Comparison of ENCODE assay signal across 8 cellular contexts in the genomic region with DNA sequence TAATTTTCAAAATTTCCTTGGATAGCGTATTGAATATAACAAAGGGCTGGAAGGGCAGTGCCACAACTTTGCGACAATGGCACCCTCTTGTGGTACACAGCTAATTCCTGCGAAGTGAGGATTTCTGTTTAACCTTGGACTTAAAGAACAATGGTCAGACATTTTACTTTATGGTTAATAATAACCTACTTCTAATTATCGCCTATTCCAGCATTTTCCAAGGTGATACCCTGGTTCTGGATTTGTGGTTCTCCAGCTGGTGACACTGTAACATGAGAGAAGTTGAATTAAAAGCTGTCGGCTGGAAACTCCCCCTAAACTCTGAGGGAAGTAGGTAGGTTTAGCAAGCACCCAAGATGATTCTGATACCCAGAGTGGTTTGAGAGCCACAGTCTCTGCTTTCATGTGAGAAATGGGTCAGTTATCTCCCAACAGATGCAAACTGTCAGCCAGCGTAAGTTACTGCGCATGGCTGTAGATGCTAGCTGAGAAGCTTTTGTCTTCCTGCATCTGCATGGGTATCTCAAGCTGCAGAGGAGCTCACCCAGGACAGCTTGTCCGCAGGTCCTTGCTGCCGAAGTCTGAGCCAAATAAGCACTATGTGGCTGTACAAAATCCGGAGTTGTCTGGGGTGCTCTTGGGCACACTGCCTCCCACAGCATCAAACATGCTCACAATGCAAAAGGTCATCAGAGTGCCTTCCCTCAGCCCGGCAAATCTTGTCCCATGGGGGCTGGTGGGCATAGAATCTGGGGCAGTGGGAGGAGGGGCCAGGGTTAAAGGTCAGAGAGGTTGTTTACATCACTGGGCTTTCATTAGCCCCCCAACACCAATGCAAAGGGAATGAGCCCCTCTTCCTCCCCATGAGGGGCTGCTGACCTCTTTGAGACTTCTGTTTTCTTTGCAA. TPM values are rescaled to one million over a fixed set of nuclear protein-coding genes. Genes with fewer than 3 reads are reported as not detected.
DNase-seq lines count a peak whose midpoint lies in the region; ATAC-seq, FAIRE-seq and TF ChIP-seq lines count a peak whose summit lies in the region.

No MANE protein-coding gene starts in this region.

- no peaks in the 10 kb centered on the region for H4K20me1 ChIP-seq in GM12878 (ENCODE audit: control insufficient read depth, insufficient read depth)

- in situ Hi-C loops in ACHN (cut with HindIII; ENCODE audit: low pct_ligation_motif_present, low pct_unique_long_range_greater_than_20kb, low sequenced_read_pairs) (no loop called here), GM12878 (cut with MboI) (no loop called here)

- H3K9ac ChIP-seq in GM12878 (ENCODE audit: control insufficient read depth, insufficient read depth, low read length), result no peak overlapping the region

- TF ChIP-seq CTCF in GM12865 (IDR thresholded peaks at IDR 0.05; ENCODE audit: insufficient read depth, low read depth, low read length, missing control alignments) (peak; percentile 81), GM12878 (IDR thresholded peaks at IDR 0.05 in 2 of 3, conservative IDR thresholded peaks at IDR 0.05 in 1 of 3; ENCODE audit: control insufficient read depth in 2 of 3, extremely low read depth in 1 of 3, insufficient read depth in 1 of 3, low read depth in 3 of 3, low read length in 3 of 3) (peak; percentile 76 to 95 (median 92); a peak in 5 of 6 replicates), spleen (IDR thresholded peaks at IDR 0.05 in 8 of 11, conservative IDR thresholded peaks at IDR 0.05 in 3 of 11) (peak; percentile 70 to 91 (median 85))

- no peaks in the 10 kb centered on the region for H3K36me3 ChIP-seq in SJCRH30
- no peaks in the 10 kb centered on the region for H3K36me3 ChIP-seq in GM12878 (ENCODE audit: control insufficient read depth in 2 of 2, insufficient read depth in 2 of 2, low read length in 1 of 2)
- no peaks in the 10 kb centered on the region for H3K36me3 ChIP-seq in spleen

- intact Hi-C loops in GM12878 (cut with micrococcal nuclease; ENCODE audit: unreplicated experiment), result loop anchor here (1.0 to 5.0 kb wide), 4 partner anchors 60 to 341 kb away; a partner anchor contains a TSS
- intact Hi-C loops in spleen (cut with DNase I; ENCODE audit: low total_unique reads), result loop anchor here (2.0 to 10.0 kb wide), 2 partner anchors 134 to 170 kb away; no protein-coding TSS in a partner anchor

- no peaks in the 10 kb centered on the region for H3K79me2 ChIP-seq in GM12878 (ENCODE audit: control insufficient read depth, insufficient read depth, low read length)

- peak overlapping the region; percentile 71 for H2AFZ ChIP-seq in GM12878 (ENCODE audit: control insufficient read depth, low read depth, low read length)

- no TSS peak for BruUV-seq in GM12878 (replicated peaks; lab: Mats Ljungman, UMichigan)

- no peaks in the 10 kb centered on the region for H3K27me3 ChIP-seq in SJCRH30
- H3K27me3 ChIP-seq in GM12878 (replicated peaks in 1 of 2; ENCODE audit: control insufficient read depth in 2 of 2, insufficient read depth in 2 of 2, low read length in 1 of 2), result no peaks in the 10 kb centered on the region
- H3K27me3 ChIP-seq in spleen (replicated peaks in 1 of 7), result no peaks in the 10 kb centered on the region

- H3K4me3 ChIP-seq in GM12865 (ENCODE audit: low read depth, low read length) (no peak overlapping the region), SJCRH30 (peak overlapping the region; percentile 4; the same call in 1 of the 2 replicates), GM12878 (no peak overlapping the region), spleen (no peak overlapping the region)

- DNase-seq in ACHN, result peak; percentile 68
- peak; percentile 80 for DNase-seq in GM12865 (ENCODE audit: low read depth)
- DNase-seq in Kasumi-1 (lab: John Stamatoyannopoulos, UW), result peak; percentile 69 to 80
- peak; percentile 61 to 87 for DNase-seq in SJCRH30
- DNase-seq in GM12878 (ENCODE audit: low read depth, low spot score), result peak; percentile 51
- DNase-seq in hypothalamus (lab: John Stamatoyannopoulos, UW), result peak in 27 of 51 donors; percentile 4 to 67 (median 37)
- peak; percentile 75 for DNase-seq in spleen
- no peak for DNase-seq in activated CD4-positive, CD25-positive, alpha-beta regulatory T cell treated with anti-CD3 and anti-CD28 coated beads, Interleukin-2, amount 50 U/mL, for 72 hours

- FAIRE-seq in GM12878 (lab: Jason Lieb, UNC), result peak; percentile 41

- peak; percentile 88 for ATAC-seq in GM12878

- H3K4me1 ChIP-seq in SJCRH30 (peaks cover 8% of the 10 kb centered on the region), GM12878 (ENCODE audit: control insufficient read depth, insufficient read depth, low read length) (peaks cover 9% of the 10 kb centered on the region), spleen (peaks cover 0 to 44% (median 23%) of the 10 kb centered on the region in 6 donors)

- peak overlapping the region; percentile 7; the same call in 1 of the 2 replicates for H3K4me2 ChIP-seq in GM12878 (ENCODE audit: control insufficient read depth, insufficient read depth)

- CTCF ChIA-PET in GM12878 (lab: Yijun Ruan, JAX), result interaction anchor here (0.7 to 6.5 kb wide), 55 partner anchors 9 to 586 kb away, joined by 3 to 126 read pairs (median 5); a partner anchor contains a TSS

- POLR2A ChIA-PET in GM12878 (lab: Charles Lee), result interaction anchor here (0.7 to 1.4 kb wide), 7 partner anchors 10 to 240 kb away, joined by 3 to 8 read pairs (median 3); no protein-coding TSS in a partner anchor

- H3K9me3 ChIP-seq in SJCRH30 (replicated peaks) (no peaks in the 10 kb centered on the region), GM12878 (replicated peaks; ENCODE audit: control insufficient read depth, insufficient read depth, low read length) (no peaks in the 10 kb centered on the region), spleen (no peaks in the 10 kb centered on the region)

- WGBS in GM12878 (ENCODE audit: insufficient coverage, insufficient replicate concordance, low lambda C conversion rate, missing lambda C conversion rate), result 26% methylated on average over 11 of the region's 11 CpGs
- WGBS in spleen, 5 donors, result 29 to 42% (median 41%) methylated on average over 8 to 11 of the region's 11 CpGs

- RAD21 ChIA-PET in GM12878 (lab: Charles Lee; ENCODE audit: unreplicated experiment), result interaction anchor here (0.7 to 5.5 kb wide), 38 partner anchors 9 to 390 kb away, joined by 3 to 69 read pairs (median 6); a partner anchor contains a TSS

- TF ChIP-seq EP300 in GM12878 (IDR thresholded peaks at IDR 0.05; ENCODE audit: borderline replicate concordance in 1 of 2, control insufficient read depth in 1 of 2, low read depth in 2 of 2, low read length in 2 of 2), result peak in 1 of 2 experiments; percentile 70; a peak in 2 of 4 replicates

- SMC1A ChIA-PET in GM12878 (lab: Charles Lee; ENCODE audit: uncharacterized antibody, unreplicated experiment), result interaction anchor here (0.7 to 4.5 kb wide), 39 partner anchors 9 to 383 kb away, joined by 3 to 38 read pairs (median 5); a partner anchor contains a TSS

- peak; percentile 97 for TF ChIP-seq RAD21 in GM12878 (IDR thresholded peaks at IDR 0.05; ENCODE audit: insufficient read depth, low read depth, low read length)

- TF ChIP-seq POLR2A in GM12878 (IDR thresholded peaks at IDR 0.05; ENCODE audit: low read depth, low read length) (no peak), spleen (IDR thresholded peaks at IDR 0.05) (no peak)

- H3K27ac ChIP-seq in SJCRH30, result no peak overlapping the region
- H3K27ac ChIP-seq in GM12878 (ENCODE audit: control insufficient read depth, insufficient read depth), result no peak overlapping the region
- H3K27ac ChIP-seq in spleen, result no peak overlapping the region

RNA-seq across cellular contexts. Expression of a gene that starts 6.6 kb away (rescaled TPM):
- total RNA-seq in SJCRH30 (2014; rRNA removed; shearing (Covaris generic)), result 82.3 and 87.1 TPM in 2 replicates
- 82.5 and 96.0 TPM in 2 replicates for total RNA-seq in GM12878 (2013; cell fraction: nucleolus; rRNA removed)
- total RNA-seq in GM12878 (2014; rRNA removed), result 9.8 and 11.1 TPM in 2 replicates
- 14.2 and 14.7 TPM in 2 replicates for total RNA-seq in GM12878 (2014; rRNA removed; fragmentation: Illumina TruSeq; extraction: Trizol)
- total RNA-seq in GM12878 (2021), result 17.5 and 17.8 TPM in 2 replicates
- polyA plus RNA-seq in GM12878 (2011; ENCODE audit: low read depth), result 7.5 TPM
- 31.2 and 41.1 TPM in 2 replicates for polyA plus RNA-seq in GM12878 (2011; rRNA removed)
- 17.9 and 23.9 TPM in 2 replicates for polyA plus RNA-seq in GM12878 (2011; cell fraction: cytosol; rRNA removed)
- polyA plus RNA-seq in GM12878 (2011; cell fraction: nucleus; rRNA removed), result 19.2 and 19.8 TPM in 2 replicates
- 7.4 and 12.5 TPM in 2 replicates for polyA plus RNA-seq in GM12878 (2012)
- polyA plus RNA-seq in GM12878 (2014; fragmentation: Illumina TruSeq; extraction: Trizol), result 16.1 and 18.9 TPM in 2 replicates
- polyA plus RNA-seq in GM12878 (2014; fragmentation: Nextera tagmentation; extraction: Ambion mirVana), result 10 to 100 TPM in 1 of 2 experiments, 1 to 10 TPM in 1; 5.1 to 10.0 TPM
- 10.8 and 11.0 TPM in 2 replicates for polyA plus RNA-seq in GM12878 (2014; rRNA removed)
- polyA plus RNA-seq in GM12878 (2016; fragmentation: Nextera tagmentation; extraction: Ambion mirVana), result 1 to 10 TPM; 1.4 to 1.8 TPM
- 36.3 and 39.7 TPM in 2 replicates for polyA minus RNA-seq in GM12878 (2011; rRNA and poly(A)+ RNA removed)
- polyA minus RNA-seq in GM12878 (2011; cell fraction: cytosol; rRNA and poly(A)+ RNA removed), result 14.3 and 16.0 TPM in 2 replicates
- polyA minus RNA-seq in GM12878 (2011; cell fraction: nucleus; rRNA and poly(A)+ RNA removed), result 13.2 and 20.8 TPM in 2 replicates
- 10 to 100 TPM; 50.2 to 99.5 (median 55.9) TPM for total RNA-seq in spleen
- 1 to 10 TPM; 6.8 to 9.2 (median 8.3) TPM for polyA plus RNA-seq in spleen

RNA-seq across cellular contexts. Expression of a gene that starts 18.8 kb away (rescaled TPM):
- 51.0 and 60.1 TPM in 2 replicates for total RNA-seq in SJCRH30 (2014; rRNA removed; shearing (Covaris generic))
- total RNA-seq in GM12878 (2013; cell fraction: nucleolus; rRNA removed), result 50.5 and 66.2 TPM in 2 replicates
- 30.7 and 36.4 TPM in 2 replicates for total RNA-seq in GM12878 (2014; rRNA removed)
- total RNA-seq in GM12878 (2014; rRNA removed; fragmentation: Illumina TruSeq; extraction: Trizol), result 35.7 and 37.8 TPM in 2 replicates
- 29.0 and 33.4 TPM in 2 replicates for total RNA-seq in GM12878 (2021)
- polyA plus RNA-seq in GM12878 (2011; ENCODE audit: low read depth), result 37.2 TPM
- 62.9 and 73.8 TPM in 2 replicates for polyA plus RNA-seq in GM12878 (2011; rRNA removed)
- 43.7 and 45.0 TPM in 2 replicates for polyA plus RNA-seq in GM12878 (2011; cell fraction: cytosol; rRNA removed)
- polyA plus RNA-seq in GM12878 (2011; cell fraction: nucleus; rRNA removed), result 30.2 and 33.3 TPM in 2 replicates
- polyA plus RNA-seq in GM12878 (2012), result 42.4 and 44.3 TPM in 2 replicates
- polyA plus RNA-seq in GM12878 (2014; fragmentation: Illumina TruSeq; extraction: Trizol), result 34.9 and 35.8 TPM in 2 replicates
- 10 to 100 TPM; 25.8 to 36.7 TPM for polyA plus RNA-seq in GM12878 (2014; fragmentation: Nextera tagmentation; extraction: Ambion mirVana)
- polyA plus RNA-seq in GM12878 (2014; rRNA removed), result 39.4 and 48.7 TPM in 2 replicates
- polyA plus RNA-seq in GM12878 (2016; fragmentation: Nextera tagmentation; extraction: Ambion mirVana), result 10 to 100 TPM; 87.9 to 90.1 TPM
- polyA minus RNA-seq in GM12878 (2011; rRNA and poly(A)+ RNA removed), result 27.9 and 31.7 TPM in 2 replicates
- 7.9 and 8.7 TPM in 2 replicates for polyA minus RNA-seq in GM12878 (2011; cell fraction: cytosol; rRNA and poly(A)+ RNA removed)
- 25.0 and 38.4 TPM in 2 replicates for polyA minus RNA-seq in GM12878 (2011; cell fraction: nucleus; rRNA and poly(A)+ RNA removed)
- total RNA-seq in spleen, result 100 to 1,000 TPM in 1 of 7 donors, 10 to 100 TPM in 6; 47.3 to 109 (median 63.8) TPM
- 10 to 100 TPM; 25.7 to 41.1 (median 39.7) TPM for polyA plus RNA-seq in spleen

RNA-seq across cellular contexts. Expression of a gene that starts 36.6 kb away (rescaled TPM):
- total RNA-seq in SJCRH30 (2014; rRNA removed; shearing (Covaris generic)), result 139 and 151 TPM in 2 replicates
- total RNA-seq in GM12878 (2013; cell fraction: nucleolus; rRNA removed), result 112 TPM in 2 replicates
- total RNA-seq in GM12878 (2014; rRNA removed), result 88.4 and 95.1 TPM in 2 replicates
- 54.3 and 59.9 TPM in 2 replicates for total RNA-seq in GM12878 (2014; rRNA removed; fragmentation: Illumina TruSeq; extraction: Trizol)
- total RNA-seq in GM12878 (2021), result 117 and 126 TPM in 2 replicates
- polyA plus RNA-seq in GM12878 (2011; ENCODE audit: low read depth), result 149 TPM
- 267 and 344 TPM in 2 replicates for polyA plus RNA-seq in GM12878 (2011; rRNA removed)
- 146 and 176 TPM in 2 replicates for polyA plus RNA-seq in GM12878 (2011; cell fraction: cytosol; rRNA removed)
- 172 and 183 TPM in 2 replicates for polyA plus RNA-seq in GM12878 (2011; cell fraction: nucleus; rRNA removed)
- polyA plus RNA-seq in GM12878 (2012), result 111 and 176 TPM in 2 replicates
- polyA plus RNA-seq in GM12878 (2014; fragmentation: Illumina TruSeq; extraction: Trizol), result 138 and 154 TPM in 2 replicates
- polyA plus RNA-seq in GM12878 (2014; fragmentation: Nextera tagmentation; extraction: Ambion mirVana), result 100 to 1,000 TPM; 174 to 238 TPM
- polyA plus RNA-seq in GM12878 (2014; rRNA removed), result 123 and 149 TPM in 2 replicates
- polyA plus RNA-seq in GM12878 (2016; fragmentation: Nextera tagmentation; extraction: Ambion mirVana), result 100 to 1,000 TPM; 240 to 258 TPM
- 55.1 and 81.8 TPM in 2 replicates for polyA minus RNA-seq in GM12878 (2011; rRNA and poly(A)+ RNA removed)
- 42.9 and 46.5 TPM in 2 replicates for polyA minus RNA-seq in GM12878 (2011; cell fraction: cytosol; rRNA and poly(A)+ RNA removed)
- polyA minus RNA-seq in GM12878 (2011; cell fraction: nucleus; rRNA and poly(A)+ RNA removed), result 27.8 and 38.6 TPM in 2 replicates
- 10 to 100 TPM; 56.2 to 85.4 (median 68.8) TPM for total RNA-seq in spleen
- polyA plus RNA-seq in spleen, result 10 to 100 TPM; 74.6 to 75.1 (median 74.7) TPM
